ENCODE assay signal across 9 cellular contexts in genomic region chr19:46599716-46600392, GRCh38. TPM values are rescaled to one million over a fixed set of nuclear protein-coding genes. Genes with fewer than 3 reads are reported as not detected.
A peak's percentile ranks its signal among the peaks of the same experiment; 100 is the strongest.
DNase-seq lines count a peak whose midpoint lies in the region; ATAC-seq and TF ChIP-seq lines count a peak whose summit lies in the region.
"Had no signal": no experiment of that assay in that cellular context is flagged by ENCODE, and none has a peak within 500 bp of the region (broad histone marks: within the 10 kb centered on the region; RNA-seq: fewer than 3 reads in every experiment).

No MANE protein-coding gene starts in this region.

- 60% methylated on average over 9 of the region's 9 CpGs for WGBS in SK-N-SH (ENCODE audit: low lambda C conversion rate)

- peak overlapping the region; percentile 69 for H3K4me2 ChIP-seq in SK-N-SH

- no peak for TF ChIP-seq RAD21 in SK-N-SH (IDR thresholded peaks at IDR 0.05; ENCODE audit: low read length)

- POLR2A ChIA-PET in SK-N-SH (lab: Yijun Ruan, JAX) = interaction anchor here (1.6 to 2.6 kb wide), 4 partner anchors 12 to 114 kb away, joined by 5 to 10 read pairs (median 6); partner anchors contain the start of gene DACT3

- H4K20me1 ChIP-seq in SK-N-SH (ENCODE audit: insufficient read depth) = peaks cover 25% of the 10 kb centered on the region

- H3K4me1 ChIP-seq in SK-N-SH (ENCODE audit: control insufficient read depth in 1 of 2, insufficient read depth in 2 of 2, low read depth in 1 of 2, low read length in 1 of 2) = peaks cover 19 to 23% of the 10 kb centered on the region in 2 experiments
- H3K4me1 ChIP-seq in iPS-18a (ENCODE audit: control insufficient read depth, low read depth, low read length) = peaks cover 17% of the 10 kb centered on the region
- H3K4me1 ChIP-seq in stomach smooth muscle (ENCODE audit: control insufficient read depth, insufficient read depth, low read length) = peaks cover 32% of the 10 kb centered on the region

- peak overlapping the region; percentile 88 for H2AFZ ChIP-seq in SK-N-SH (ENCODE audit: low read depth)

- peak overlapping the region; percentile 100 for H3K27ac Mint-ChIP-seq in activated naive CD4-positive, alpha-beta T cell treated with anti-CD3 and anti-CD28 coated beads, Interleukin-2, amount 50 U/mL, for 72 hours

- peaks cover 0 to 12% of the 10 kb centered on the region in 2 donors for H3K9me3 Mint-ChIP-seq in activated naive CD4-positive, alpha-beta T cell treated with anti-CD3 and anti-CD28 coated beads, Interleukin-2, amount 50 U/mL, for 72 hours

- peak overlapping the region; percentile 94 to 100; a peak in 2 of 4 replicates for H3K27ac ChIP-seq in SK-N-SH (ENCODE audit: low read depth in 2 of 2, low read length in 1 of 2)
- no peak overlapping the region for H3K27ac ChIP-seq in iPS-18a (ENCODE audit: low read length)
- peak overlapping the region; percentile 99 for H3K27ac ChIP-seq in stomach smooth muscle (ENCODE audit: low read length)

- TF ChIP-seq CTCF in SK-N-SH (IDR thresholded peaks at IDR 0.05) (no peak), GM13977 (IDR thresholded peaks at IDR 0.05; ENCODE audit: extremely low read depth, insufficient read depth, missing control alignments) (no peak)

- no peaks in the 10 kb centered on the region; the same call in 1 of the 2 replicates for H3K9me3 ChIP-seq in SK-N-SH
- no peaks in the 10 kb centered on the region for H3K9me3 ChIP-seq in iPS-18a (ENCODE audit: control insufficient read depth, low read depth, low read length)
- no peaks in the 10 kb centered on the region for H3K9me3 ChIP-seq in stomach smooth muscle (ENCODE audit: control insufficient read depth in 2 of 2, low read length in 2 of 2)

- DNase-seq in SK-N-SH (peak; percentile 7), GM13977 (ENCODE audit: low spot score) (no peak)
- DNase-seq in activated naive CD4-positive, alpha-beta T cell treated with anti-CD3 and anti-CD28 coated beads, Interleukin-2, amount 50 U/mL, for 72 hours (ENCODE audit: low spot score in 2 of 2) = no peak

- CTCF ChIA-PET in SK-N-SH (lab: Yijun Ruan, JAX) = interaction anchor here (0.9 to 23.7 kb wide), 10 partner anchors 11 to 413 kb away, joined by 3 to 471 read pairs (median 6); partner anchors contain the start of gene DACT3

- ATAC-seq in SK-N-SH treated with all-trans-retinoic acid at 6 μM for 48 hours (no peak), HG03097 (IDR thresholded peaks at IDR 0.05; ENCODE audit: low FRiP score, unreplicated experiment) (no peak), GM21529 (IDR thresholded peaks at IDR 0.05; ENCODE audit: unreplicated experiment) (no peak)
- ATAC-seq in activated naive CD4-positive, alpha-beta T cell treated with anti-CD3 and anti-CD28 coated beads, Interleukin-2, amount 50 U/mL, for 72 hours = no peak

- H3F3A ChIP-seq in SK-N-SH (replicated peaks; ENCODE audit: insufficient read depth) = no peaks in the 10 kb centered on the region

- H3K79me2 ChIP-seq in SK-N-SH (ENCODE audit: insufficient read depth) = peaks cover 37% of the 10 kb centered on the region

- H3K36me3 ChIP-seq in SK-N-SH (replicated peaks in 1 of 2; ENCODE audit: control insufficient read depth in 1 of 2, insufficient read depth in 2 of 2, low read length in 1 of 2) (no peaks in the 10 kb centered on the region), iPS-18a (ENCODE audit: control insufficient read depth, low read depth, low read length) (no peaks in the 10 kb centered on the region), stomach smooth muscle (ENCODE audit: control insufficient read depth in 2 of 2, insufficient read depth in 2 of 2, low read length in 2 of 2) (no peaks in the 10 kb centered on the region)

- H3K9me2 ChIP-seq in SK-N-SH = no peaks in the 10 kb centered on the region

- H3K4me3 ChIP-seq in SK-N-SH (ENCODE audit: low read depth in 2 of 2, low read length in 1 of 2) = peak overlapping the region; percentile 71 to 98
- peak overlapping the region; percentile 84 for H3K4me3 ChIP-seq in iPS-18a (ENCODE audit: low read length)
- peak overlapping the region; percentile 69 to 93 for H3K4me3 ChIP-seq in stomach smooth muscle (ENCODE audit: low read length in 2 of 2)

- peaks cover 30 to 37% of the 10 kb centered on the region in 2 donors for H3K36me3 Mint-ChIP-seq in activated naive CD4-positive, alpha-beta T cell treated with anti-CD3 and anti-CD28 coated beads, Interleukin-2, amount 50 U/mL, for 72 hours

- H3K27me3 ChIP-seq in SK-N-SH (ENCODE audit: insufficient read depth) = no peaks in the 10 kb centered on the region
- no peaks in the 10 kb centered on the region for H3K27me3 ChIP-seq in iPS-18a (ENCODE audit: control insufficient read depth, insufficient read depth, low read length)
- H3K27me3 ChIP-seq in stomach smooth muscle (ENCODE audit: control insufficient read depth in 1 of 2, insufficient read depth in 2 of 2, low read length in 2 of 2) = no peaks in the 10 kb centered on the region

- H3K9ac ChIP-seq in SK-N-SH (peak overlapping the region; percentile 97), iPS-18a (ENCODE audit: low read length) (no peak overlapping the region), stomach smooth muscle (ENCODE audit: low read length in 2 of 2) (peak overlapping the region; percentile 90 to 100)

- no peak for TF ChIP-seq EP300 in SK-N-SH (IDR thresholded peaks at IDR 0.05; ENCODE audit: borderline replicate concordance in 1 of 2, low read depth in 1 of 2, low read length in 1 of 2)

- in situ Hi-C loops in GM13977 (cut with MboI; ENCODE audit: low pct_unique_long_range_greater_than_20kb, low sequenced_read_pairs, unreplicated experiment) = no loop called here

TF ChIP-seq in SK-N-SH, 30 proteins besides CTCF, POLR2A, EP300 and RAD21:
- TF ChIP-seq PBX3 (IDR thresholded peaks at IDR 0.05) = no peak
- no peak for TF ChIP-seq YY1 (IDR thresholded peaks at IDR 0.05; ENCODE audit: low read depth)
- no peak for TF ChIP-seq MEF2A (IDR thresholded peaks at IDR 0.05; ENCODE audit: borderline replicate concordance, low read depth)

TF ChIP-seq in SK-N-SH treated with all-trans-retinoic acid at 6 μM for 48 hours, 23 proteins besides CTCF, POLR2A, EP300 and RAD21:
- TF ChIP-seq ESRRG (CRISPR knock-in tag; IDR thresholded peaks at IDR 0.05) (no peak), PPARA (CRISPR knock-in tag; IDR thresholded peaks at IDR 0.05; ENCODE audit: borderline replicate concordance) (no peak), ZC3H10 (CRISPR knock-in tag; IDR thresholded peaks at IDR 0.05) (no peak), ARNTL (CRISPR knock-in tag; IDR thresholded peaks at IDR 0.05; ENCODE audit: borderline replicate concordance, low read depth) (no peak), ZNF565 (CRISPR knock-in tag; conservative IDR thresholded peaks at IDR 0.05; ENCODE audit: low read depth) (no peak), CREB5 (CRISPR knock-in tag; IDR thresholded peaks at IDR 0.05; ENCODE audit: low read depth) (no peak), GLIS3 (CRISPR knock-in tag; IDR thresholded peaks at IDR 0.05) (no peak), TOX (CRISPR knock-in tag; IDR thresholded peaks at IDR 0.05; ENCODE audit: borderline replicate concordance) (no peak), TSHZ2 (CRISPR knock-in tag; IDR thresholded peaks at IDR 0.05) (no peak), ISL1 (CRISPR knock-in tag; IDR thresholded peaks at IDR 0.05) (no peak)

RNA-seq across cellular contexts. Expression of gene CALM3, which starts 1.3 kb away (rescaled TPM):
- 445 and 495 TPM in 2 replicates for polyA plus RNA-seq in SK-N-SH (2012; rRNA removed)
- polyA plus RNA-seq in SK-N-SH (2012; cell fraction: cytosol; rRNA removed) = 552 and 634 TPM in 2 replicates
- 207 and 230 TPM in 2 replicates for polyA plus RNA-seq in SK-N-SH (2012; cell fraction: nucleus; rRNA removed)
- total RNA-seq in activated naive CD4-positive, alpha-beta T cell treated with anti-CD3 and anti-CD28 coated beads, Interleukin-2, amount 50 U/mL, for 72 hours = 100 to 1,000 TPM; 413 to 615 TPM

RNA-seq across cellular contexts. Expression of gene PTGIR, which starts 25.0 kb away (rescaled TPM):
- 2.5 and 3.3 TPM in 2 replicates for polyA plus RNA-seq in SK-N-SH (2012; rRNA removed)
- 1.0 and 1.6 TPM in 2 replicates for polyA plus RNA-seq in SK-N-SH (2012; cell fraction: cytosol; rRNA removed)
- 9.5 and 11.9 TPM in 2 replicates for polyA plus RNA-seq in SK-N-SH (2012; cell fraction: nucleus; rRNA removed)
- 10 to 100 TPM; 14.7 to 38.0 TPM for total RNA-seq in activated naive CD4-positive, alpha-beta T cell treated with anti-CD3 and anti-CD28 coated beads, Interleukin-2, amount 50 U/mL, for 72 hours

RNA-seq across cellular contexts. Expression of gene GNG8, which starts 36.1 kb away (rescaled TPM):
- polyA plus RNA-seq in SK-N-SH (2012; rRNA removed) = not detected in 2 replicates
- polyA plus RNA-seq in SK-N-SH (2012; cell fraction: cytosol; rRNA removed) = not detected in 2 replicates
- polyA plus RNA-seq in SK-N-SH (2012; cell fraction: nucleus; rRNA removed) = not detected in 2 replicates
- total RNA-seq in activated naive CD4-positive, alpha-beta T cell treated with anti-CD3 and anti-CD28 coated beads, Interleukin-2, amount 50 U/mL, for 72 hours = 10 to 100 TPM in 1 of 2 donors, 1 to 10 TPM in 1; 5.2 to 17.4 TPM
- total RNA-seq: left lobe of liver had no signal
